ENCODE assay signal across 15 cellular contexts in the genomic region with DNA sequence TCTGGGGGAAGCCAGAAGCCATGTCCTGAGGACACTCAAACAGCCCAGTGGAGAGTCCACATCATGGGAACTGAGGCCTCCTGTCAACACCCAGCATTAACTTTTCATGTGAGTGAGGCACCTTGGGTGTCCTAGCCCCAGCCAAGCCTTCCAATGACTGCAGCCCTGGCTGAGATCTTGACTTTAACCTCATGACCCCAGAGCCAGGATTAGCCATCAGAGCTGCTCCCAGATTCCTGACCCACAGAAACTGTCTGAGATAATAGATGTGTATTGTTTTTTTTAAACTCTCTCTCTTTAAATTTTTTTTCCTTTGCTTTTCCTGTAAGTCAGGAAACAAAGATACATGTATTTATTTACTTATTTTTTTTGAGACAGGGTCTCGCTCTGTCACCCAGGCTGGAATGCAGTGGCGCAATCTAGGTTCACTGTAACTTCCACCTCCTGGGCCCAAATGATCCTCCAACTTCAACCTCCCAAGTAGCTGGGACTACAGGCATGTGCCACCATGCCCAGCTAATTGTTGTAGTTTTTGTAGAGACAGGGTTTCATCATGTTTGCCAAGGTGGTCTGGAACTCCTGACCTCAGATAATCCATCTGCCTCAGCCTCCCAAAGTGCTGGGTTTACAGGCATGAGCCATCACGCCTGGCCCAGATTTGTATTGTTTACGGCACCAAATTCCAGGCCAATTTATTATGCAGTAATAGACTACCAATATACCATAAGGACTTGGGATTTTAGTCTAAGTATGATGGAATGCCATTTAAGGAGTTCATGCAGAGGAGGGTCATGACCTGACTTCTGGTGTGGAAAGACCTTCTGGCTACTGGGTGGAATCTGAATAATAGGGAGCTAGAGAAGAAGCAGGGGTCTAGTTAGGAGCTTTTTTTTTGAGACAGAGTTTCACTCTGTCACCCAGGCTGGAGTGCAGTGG. TPM values are rescaled to one million over a fixed set of nuclear protein-coding genes. Genes with fewer than 3 reads are reported as not detected.
A peak's percentile ranks its signal among the peaks of the same experiment; 100 is the strongest.
DNase-seq lines count a peak whose midpoint lies in the region; ATAC-seq and TF ChIP-seq lines count a peak whose summit lies in the region.
"Had no signal": no experiment of that assay in that cellular context is flagged by ENCODE, and none has a peak within 500 bp of the region (broad histone marks: within the 10 kb centered on the region; RNA-seq: fewer than 3 reads in every experiment).

No MANE protein-coding gene starts in this region.

- peaks cover 7% of the 10 kb centered on the region for H3K4me1 Mint-ChIP-seq in Caco-2 (ENCODE audit: low read depth, unreplicated experiment)
- no peaks in the 10 kb centered on the region for H3K4me1 Mint-ChIP-seq in effector memory CD8-positive, alpha-beta T cell (ENCODE audit: low read depth in 2 of 2)

- H3K9me3 ChIP-seq in Caco-2: no peaks in the 10 kb centered on the region
- no peaks in the 10 kb centered on the region for H3K9me3 ChIP-seq in ascending aorta
- H3K9me3 ChIP-seq in OCI-LY7 (ENCODE audit: low read length): no peaks in the 10 kb centered on the region
- H3K9me3 ChIP-seq: Peyer's patch had no signal

- H4K20me1 ChIP-seq in OCI-LY7 (ENCODE audit: insufficient read depth, low read length): no peaks in the 10 kb centered on the region

- H3K27me3 Mint-ChIP-seq in Caco-2 (ENCODE audit: insufficient read depth, unreplicated experiment): no peaks in the 10 kb centered on the region
- no peaks in the 10 kb centered on the region for H3K27me3 Mint-ChIP-seq in effector memory CD8-positive, alpha-beta T cell

- DNase-seq in Caco-2 (peak; percentile 51 to 54), ascending aorta (ENCODE audit: low spot score in 2 of 2) (no peak), fibroblast of villous mesenchyme (ENCODE audit: low read depth) (peak; percentile 62), renal cortical epithelial cell (ENCODE audit: low read depth) (peak; percentile 36), NCI-H510A (lab: John Stamatoyannopoulos, UW) (no peak), OCI-LY7 (ENCODE audit: low spot score) (no peak)
- no peak for DNase-seq in effector memory CD8-positive, alpha-beta T cell
- DNase-seq: effector CD4-positive, alpha-beta T cell; NCI-H2029; Peyer's patch; stimulated activated CD4-positive, alpha-beta T cell treated with anti-CD3 and anti-CD28 coated beads, Interleukin-15, amount 100 ng/mL, for 24 hours; SW 1271; WERI-Rb-1 had no signal

- no peak overlapping the region for H3K4me3 Mint-ChIP-seq in Caco-2 (ENCODE audit: unreplicated experiment)
- H3K4me3 Mint-ChIP-seq in effector memory CD8-positive, alpha-beta T cell: no peak overlapping the region

- H3K9me3 Mint-ChIP-seq in Caco-2 (ENCODE audit: unreplicated experiment): no peaks in the 10 kb centered on the region
- H3K9me3 Mint-ChIP-seq in effector memory CD8-positive, alpha-beta T cell: no peaks in the 10 kb centered on the region
- H3K9me3 Mint-ChIP-seq: activated T-helper 2 cell treated with anti-CD3 and anti-CD28 coated beads, Interferon-gamma antibody, Interleukin-2, Interleukin-4, amounts not matched to agents 10 μg/mL and 5 μg/mL and 100 μg/mL, durations not matched to agents 14 hours and 24 hours and 36 hours had no signal

- ATAC-seq in esophagus mucosa: no peak
- no peak for ATAC-seq in effector memory CD8-positive, alpha-beta T cell (replicated peaks)

- H3K36me3 ChIP-seq in Caco-2 (ENCODE audit: control insufficient read depth, insufficient read depth, low read length) (no peaks in the 10 kb centered on the region), ascending aorta (no peaks in the 10 kb centered on the region), OCI-LY7 (ENCODE audit: insufficient read depth, low read length) (no peaks in the 10 kb centered on the region)
- H3K36me3 ChIP-seq: Peyer's patch, WERI-Rb-1 had no signal

- intact Hi-C loops in Caco-2 (cut with micrococcal nuclease; ENCODE audit: unreplicated experiment) (loop anchor here (1.0 kb wide), 1 partner anchor 12 kb away; no protein-coding TSS in a partner anchor), ascending aorta (cut with DNase I) (loop anchor here (5.0 kb wide), 1 partner anchor 35 kb away; no protein-coding TSS in a partner anchor), OCI-LY7 (cut with micrococcal nuclease; ENCODE audit: unreplicated experiment) (no loop called here)

- POLR2A ChIA-PET in Caco-2 (lab: Charles Lee): interaction anchor here (1.1 to 1.8 kb wide), 2 partner anchors 13 to 17 kb away, joined by 3 to 18 read pairs; no protein-coding TSS in a partner anchor
- POLR2A ChIA-PET in OCI-LY7 (lab: Charles Lee): interaction anchor here (0.5 to 0.7 kb wide), 2 partner anchors 129 to 214 kb away, joined by 3 to 5 read pairs; no protein-coding TSS in a partner anchor

- H3K27me3 ChIP-seq in Caco-2 (replicated peaks; ENCODE audit: control insufficient read depth, insufficient read depth, low read length): no peaks in the 10 kb centered on the region
- no peaks in the 10 kb centered on the region for H3K27me3 ChIP-seq in ascending aorta
- H3K27me3 ChIP-seq: Peyer's patch had no signal

- H3K4me1 ChIP-seq in Caco-2 (peaks cover 18% of the 10 kb centered on the region), ascending aorta (peaks cover 7 to 34% of the 10 kb centered on the region in 2 donors), OCI-LY7 (ENCODE audit: insufficient read depth, low read length, poor library complexity, severe bottlenecking) (no peaks in the 10 kb centered on the region)
- H3K4me1 ChIP-seq: Peyer's patch had no signal

- H2AFZ ChIP-seq in OCI-LY7 (ENCODE audit: low read length): no peak overlapping the region

- BruUV-seq in Caco-2 (replicated peaks; lab: Mats Ljungman, UMichigan) (no TSS peak), OCI-LY7 (replicated peaks; lab: Mats Ljungman, UMichigan) (no TSS peak)

- no peaks in the 10 kb centered on the region for H3K36me3 Mint-ChIP-seq in Caco-2 (ENCODE audit: insufficient read depth, unreplicated experiment)
- no peaks in the 10 kb centered on the region for H3K36me3 Mint-ChIP-seq in effector memory CD8-positive, alpha-beta T cell (ENCODE audit: insufficient read depth)

- H3K4me2 ChIP-seq in OCI-LY7 (ENCODE audit: low read length): no peak overlapping the region

- no peaks in the 10 kb centered on the region for H3K79me2 ChIP-seq in OCI-LY7 (ENCODE audit: insufficient read depth, low read depth, low read length)

- H3K4me3 ChIP-seq in Caco-2 (ENCODE audit: low read depth, low read length) (no peak overlapping the region), ascending aorta (no peak overlapping the region), fibroblast of villous mesenchyme (ENCODE audit: low read depth, low read length) (no peak overlapping the region), OCI-LY7 (ENCODE audit: low read depth, low read length, poor library complexity, severe bottlenecking) (no peak overlapping the region)
- H3K4me3 ChIP-seq: Peyer's patch had no signal

- CTCF ChIA-PET in Caco-2 (lab: Charles Lee): interaction anchor here (0.8 kb wide), 1 partner anchor 306 kb away, joined by 3 read pairs; no protein-coding TSS in a partner anchor
- CTCF ChIA-PET in OCI-LY7 (lab: Charles Lee; ENCODE audit: unreplicated experiment): no interaction called here

- TF ChIP-seq CTCF in Caco-2 (IDR thresholded peaks at IDR 0.05; ENCODE audit: insufficient read depth in 1 of 2, low read depth in 1 of 2, low read length in 1 of 2, severe bottlenecking in 1 of 2, unreplicated experiment in 1 of 2): no peak
- TF ChIP-seq CTCF in ascending aorta (IDR thresholded peaks at IDR 0.05): no peak
- no peak for TF ChIP-seq CTCF in fibroblast of villous mesenchyme (IDR thresholded peaks at IDR 0.05; ENCODE audit: insufficient read depth, low read depth, low read length)
- TF ChIP-seq CTCF in OCI-LY7 (conservative IDR thresholded peaks at IDR 0.05; ENCODE audit: low read length): no peak

- H3K27ac ChIP-seq in ascending aorta (peak overlapping the region; percentile 92 to 98), OCI-LY7 (ENCODE audit: low read depth, low read length, poor library complexity, severe bottlenecking) (no peak overlapping the region)
- H3K27ac ChIP-seq: WERI-Rb-1 had no signal

- no peaks in the 10 kb centered on the region for H3K9me2 ChIP-seq in OCI-LY7 (ENCODE audit: insufficient read depth, low read length)

- H3K27ac Mint-ChIP-seq in Caco-2 (ENCODE audit: unreplicated experiment): peak overlapping the region; percentile 71
- H3K27ac Mint-ChIP-seq in effector memory CD8-positive, alpha-beta T cell: peak overlapping the region in 1 of 2 donors; percentile 31
- H3K27ac Mint-ChIP-seq: activated T-helper 2 cell treated with anti-CD3 and anti-CD28 coated beads, Interferon-gamma antibody, Interleukin-2, Interleukin-4, amounts not matched to agents 10 μg/mL and 5 μg/mL and 100 μg/mL, durations not matched to agents 14 hours and 24 hours and 36 hours had no signal

RNA-seq across cellular contexts. Expression of gene TMEM94, which starts 14.0 kb away (rescaled TPM):
- total RNA-seq in Caco-2 (2022) (109 and 115 TPM in 2 replicates), ascending aorta (125 TPM), fibroblast of villous mesenchyme (28.5 and 31.2 TPM in 2 replicates), renal cortical epithelial cell (17.2 and 68.5 TPM in 2 replicates), OCI-LY7 (2022) (109 and 121 TPM in 2 replicates), esophagus mucosa (36.2 TPM)
- total RNA-seq in OCI-LY7 (2014; rRNA removed; shearing (Covaris generic)): 36.9 and 60.6 TPM in 2 replicates

RNA-seq across cellular contexts. Expression of gene GRB2, which starts 37.0 kb away (rescaled TPM):
- total RNA-seq in Caco-2 (2022) (113 and 115 TPM in 2 replicates), ascending aorta (65.7 TPM), fibroblast of villous mesenchyme (78.0 and 98.0 TPM in 2 replicates), renal cortical epithelial cell (110 and 112 TPM in 2 replicates), OCI-LY7 (2022) (294 and 308 TPM in 2 replicates), esophagus mucosa (64.4 TPM)
- 240 and 244 TPM in 2 replicates for total RNA-seq in OCI-LY7 (2014; rRNA removed; shearing (Covaris generic))

Comparison
In these comparisons a context has a peak if more than half of its experiments do, and no peak if none do; other contexts are left out.
1. DNase-seq: peak in Caco-2 (2 of 2), fibroblast of villous mesenchyme (single experiment) and renal cortical epithelial cell (single experiment); none in ascending aorta (0 of 2), NCI-H510A (single experiment), OCI-LY7 (single experiment) and effector memory CD8-positive, alpha-beta T cell (0 of 3).